ENCODE assay signal across 7 cellular contexts in the genomic region with DNA sequence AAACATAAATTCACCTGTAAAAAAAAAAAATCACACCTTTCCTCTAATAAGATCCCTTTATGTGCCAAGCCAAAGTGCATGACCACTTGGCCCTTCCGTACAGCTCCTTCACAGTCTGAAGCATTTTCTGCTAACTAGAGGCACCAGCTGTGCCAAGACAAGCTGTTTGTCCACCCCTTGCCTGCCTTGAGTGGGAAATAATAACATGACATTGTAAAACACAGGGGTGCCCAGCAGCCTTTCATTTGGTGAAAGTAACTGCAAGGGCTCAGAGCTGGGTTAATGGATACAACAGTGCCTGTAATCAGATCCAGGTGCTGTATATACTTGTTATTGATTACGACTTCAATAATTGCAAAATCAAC. TPM values are rescaled to one million over a fixed set of nuclear protein-coding genes. Genes with fewer than 3 reads are reported as not detected.
DNase-seq lines count a peak whose midpoint lies in the region; ATAC-seq lines count a peak whose summit lies in the region.

No MANE protein-coding gene starts in this region.

- H3K4me3 Mint-ChIP-seq in IgD-negative memory B cell, result peak overlapping the region; percentile 22 to 91 (median 54)

- ATAC-seq in GM18858 (IDR thresholded peaks at IDR 0.05; ENCODE audit: unreplicated experiment) (peak; percentile 22), GM21515 (IDR thresholded peaks at IDR 0.05; ENCODE audit: unreplicated experiment) (peak; percentile 13)

- H3K9me3 ChIP-seq in mucosa of rectum (ENCODE audit: control insufficient read depth in 2 of 2, low read length in 2 of 2), result no peaks in the 10 kb centered on the region

- peak overlapping the region; percentile 38 to 69 for H3K27ac ChIP-seq in mucosa of rectum (ENCODE audit: low read depth in 2 of 2, low read length in 2 of 2)

- H3K4me3 ChIP-seq in mucosa of rectum (ENCODE audit: low read length in 2 of 2), result no peak overlapping the region

- DNase-seq in NCI-H526 treated with DMSO at 0.1 percent for 48 hours (lab: John Stamatoyannopoulos, UW) (no peak), NCI-H187 (lab: John Stamatoyannopoulos, UW) (no peak), glomerular visceral epithelial cell (ENCODE audit: extremely low spot score) (no peak)

- H3K9ac ChIP-seq in mucosa of rectum (ENCODE audit: low read depth in 1 of 2, low read length in 2 of 2), result no peak overlapping the region

- H3K27ac Mint-ChIP-seq in IgD-negative memory B cell, result peak overlapping the region; percentile 82 to 89 (median 83)

- H3K27me3 Mint-ChIP-seq in IgD-negative memory B cell, result no peaks in the 10 kb centered on the region

- H3K36me3 Mint-ChIP-seq in IgD-negative memory B cell, result peaks cover 4% of the 10 kb centered on the region

- no peaks in the 10 kb centered on the region for H3K36me3 ChIP-seq in mucosa of rectum (ENCODE audit: control insufficient read depth in 2 of 2, insufficient read depth in 2 of 2, low read length in 2 of 2)

- no peaks in the 10 kb centered on the region for H3K4me1 ChIP-seq in mucosa of rectum (ENCODE audit: control insufficient read depth in 2 of 2, insufficient read depth in 2 of 2, low read length in 2 of 2)

- no peaks in the 10 kb centered on the region for H3K27me3 ChIP-seq in mucosa of rectum (ENCODE audit: control insufficient read depth in 2 of 2, insufficient read depth in 2 of 2, low read length in 2 of 2)

- H3K9me3 Mint-ChIP-seq in IgD-negative memory B cell, result peaks cover 0 to 9% (median 5%) of the 10 kb centered on the region in 3 donors

- H3K4me1 Mint-ChIP-seq in IgD-negative memory B cell, result peaks cover 36 to 65% (median 40%) of the 10 kb centered on the region in 3 donors

RNA-seq across cellular contexts. Expression of gene DDIAS, which starts 59.2 kb away (rescaled TPM):
- 1.7 TPM for polyA plus RNA-seq in IgD-negative memory B cell
